ENCODE assay signal across 9 cellular contexts in the genomic region with DNA sequence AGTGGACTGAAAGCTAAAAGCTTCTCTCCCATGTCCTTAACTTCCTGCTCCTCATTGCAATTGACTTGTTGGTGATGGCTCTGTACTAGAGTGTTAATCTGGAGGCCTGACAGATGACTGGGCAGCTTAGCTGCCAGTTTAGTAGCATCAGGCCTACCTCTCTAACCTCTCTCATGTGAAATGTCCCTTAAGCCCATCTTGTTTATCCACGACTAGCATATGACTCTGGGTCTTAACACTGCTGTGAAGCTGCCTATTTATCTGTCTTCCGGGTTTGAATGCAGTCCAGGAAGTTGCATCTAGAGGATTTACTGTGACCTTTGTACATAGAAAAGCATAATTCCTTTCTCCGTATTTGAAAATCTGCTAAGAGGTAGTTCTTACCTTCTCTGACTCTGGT.
A peak's percentile ranks its signal among the peaks of the same experiment; 100 is the strongest.
DNase-seq lines count a peak whose midpoint lies in the region; ATAC-seq lines count a peak whose summit lies in the region.
"Had no signal": no experiment of that assay in that cellular context is flagged by ENCODE, and none has a peak within 500 bp of the region (broad histone marks: within the 10 kb centered on the region; RNA-seq: fewer than 3 reads in every experiment).

No MANE protein-coding gene starts in this region.

- H3K4me1 Mint-ChIP-seq in CD4-positive, CD25-positive, alpha-beta regulatory T cell = peaks cover 0 to 24% (median 2%) of the 10 kb centered on the region in 4 donors

- no peaks in the 10 kb centered on the region for H3K9me3 ChIP-seq in CD4-positive, CD25-positive, alpha-beta regulatory T cell (ENCODE audit: control insufficient read depth in 2 of 2, low read length in 2 of 2)
- H3K9me3 ChIP-seq in muscle layer of duodenum (ENCODE audit: control insufficient read depth in 1 of 2, low read length in 2 of 2) = no peaks in the 10 kb centered on the region

- no peak for ATAC-seq in CD4-positive, CD25-positive, alpha-beta regulatory T cell (ENCODE audit: low read depth in 2 of 2)
- ATAC-seq in HG02642 (IDR thresholded peaks at IDR 0.05; ENCODE audit: poor library complexity, unreplicated experiment) (no peak), GM19351 (IDR thresholded peaks at IDR 0.05; ENCODE audit: unreplicated experiment) (no peak)

- no peak overlapping the region for H3K4me3 ChIP-seq in CD4-positive, CD25-positive, alpha-beta regulatory T cell (ENCODE audit: low read depth, low read length)
- H3K4me3 ChIP-seq in muscle layer of duodenum (ENCODE audit: low read depth in 1 of 2, low read length in 2 of 2) = no peak overlapping the region

- H3K27ac Mint-ChIP-seq in CD4-positive, CD25-positive, alpha-beta regulatory T cell = peak overlapping the region in 2 of 3 donors; percentile 32 to 45

- no peak overlapping the region for H3K27ac ChIP-seq in CD4-positive, CD25-positive, alpha-beta regulatory T cell (ENCODE audit: insufficient read depth, low read length, poor library complexity, severe bottlenecking)
- peak overlapping the region; percentile 24 for H3K27ac ChIP-seq in cingulate gyrus (ENCODE audit: low read depth, low read length)
- peak overlapping the region; percentile 34 for H3K27ac ChIP-seq in muscle layer of duodenum (ENCODE audit: low read length)

- H3K9me3 Mint-ChIP-seq in CD4-positive, CD25-positive, alpha-beta regulatory T cell = no peaks in the 10 kb centered on the region

- no peak for DNase-seq in CD4-positive, CD25-positive, alpha-beta regulatory T cell
- DNase-seq in M059J (ENCODE audit: low read depth) (peak; percentile 39), C1 segment of cervical spinal cord (lab: John Stamatoyannopoulos, UW) (no peak)
- no peak for DNase-seq in activated CD4-positive, alpha-beta T cell treated with anti-CD3 and anti-CD28 coated beads, Interleukin-2, amount 50 U/mL, for 48 hours
- DNase-seq: MM.1S had no signal

- no peaks in the 10 kb centered on the region for H3K4me1 ChIP-seq in CD4-positive, CD25-positive, alpha-beta regulatory T cell (ENCODE audit: control insufficient read depth, insufficient read depth, low read length, poor library complexity, severe bottlenecking)
- no peaks in the 10 kb centered on the region for H3K4me1 ChIP-seq in muscle layer of duodenum (ENCODE audit: control insufficient read depth in 1 of 2, insufficient read depth in 2 of 2, low read length in 2 of 2)

- H3K36me3 ChIP-seq in CD4-positive, CD25-positive, alpha-beta regulatory T cell (ENCODE audit: control insufficient read depth, insufficient read depth, low read length) = peaks cover 49% of the 10 kb centered on the region
- peaks cover 17 to 26% of the 10 kb centered on the region in 2 donors for H3K36me3 ChIP-seq in muscle layer of duodenum (ENCODE audit: control insufficient read depth in 1 of 2, insufficient read depth in 2 of 2, low read length in 2 of 2)

- no peaks in the 10 kb centered on the region for H3K27me3 Mint-ChIP-seq in CD4-positive, CD25-positive, alpha-beta regulatory T cell

- H3K4me3 Mint-ChIP-seq in CD4-positive, CD25-positive, alpha-beta regulatory T cell = no peak overlapping the region

- H3K27me3 ChIP-seq in CD4-positive, CD25-positive, alpha-beta regulatory T cell (ENCODE audit: control insufficient read depth, insufficient read depth, low read length) = no peaks in the 10 kb centered on the region
- no peaks in the 10 kb centered on the region for H3K27me3 ChIP-seq in muscle layer of duodenum (ENCODE audit: low read depth, low read length)

- peaks cover 25% of the 10 kb centered on the region for H3K36me3 Mint-ChIP-seq in CD4-positive, CD25-positive, alpha-beta regulatory T cell
